ENCODE assay signal across 8 cellular contexts in the genomic region with DNA sequence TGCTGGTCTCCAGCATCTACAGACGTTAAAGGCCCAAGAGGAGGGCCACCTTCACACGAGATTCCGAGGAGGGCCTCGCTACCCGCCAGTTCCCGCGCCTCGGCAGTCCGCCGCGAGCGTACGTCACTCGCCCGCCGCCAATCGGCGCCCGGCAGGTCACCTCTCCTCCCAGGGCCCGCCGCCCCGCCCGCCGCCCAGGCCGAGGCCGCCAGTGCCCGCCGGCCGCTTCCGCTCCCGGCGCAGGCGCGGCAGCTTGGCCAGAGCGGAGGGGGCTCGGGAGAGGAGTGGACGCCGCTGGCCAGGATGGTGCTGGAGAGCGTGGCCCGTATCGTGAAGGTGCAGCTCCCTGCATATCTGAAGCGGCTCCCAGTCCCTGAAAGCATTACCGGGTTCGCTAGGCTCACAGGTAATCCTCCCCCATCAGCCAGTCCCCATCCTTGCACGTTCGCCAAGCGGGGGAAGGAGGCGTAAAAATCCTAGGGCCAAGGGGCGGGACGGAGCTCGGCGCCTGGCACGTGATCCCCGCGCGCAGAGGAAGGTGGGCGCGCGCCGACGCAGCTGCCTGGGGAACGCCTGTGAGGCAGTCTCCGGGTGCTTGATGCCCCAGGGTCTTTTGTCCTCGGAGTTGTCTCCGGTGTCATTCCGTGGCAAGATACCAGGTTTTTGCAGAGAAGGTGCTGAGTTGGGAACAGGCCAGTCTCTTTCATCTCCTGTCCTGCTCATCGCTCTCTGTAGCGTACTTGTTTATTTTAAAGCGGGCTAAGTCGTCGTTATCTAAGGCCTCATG. TPM values are rescaled to one million over a fixed set of nuclear protein-coding genes. Genes with fewer than 3 reads are reported as not detected.
DNase-seq lines count a peak whose midpoint lies in the region; TF ChIP-seq lines count a peak whose summit lies in the region.

A gene with protein sequence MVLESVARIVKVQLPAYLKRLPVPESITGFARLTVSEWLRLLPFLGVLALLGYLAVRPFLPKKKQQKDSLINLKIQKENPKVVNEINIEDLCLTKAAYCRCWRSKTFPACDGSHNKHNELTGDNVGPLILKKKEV (plus strand): TSS at position 211 of the 787 bp plus-strand sequence. CDS start 93 bp downstream, at position 304.

- peak within 1 kb of the TSS; percentile 84 for H3K4me2 ChIP-seq in neuronal stem cell (ENCODE audit: insufficient read depth, low read length, poor library complexity, severe bottlenecking)

- H3K4me1 Mint-ChIP-seq in HFFc6 (ENCODE audit: low read depth), result peaks cover 45% of the 10 kb centered on the region

- no peak within 1 kb of the TSS for H2BK12ac ChIP-seq in neuronal stem cell (ENCODE audit: low read length)

- H3K9me3 ChIP-seq in neuronal stem cell (replicated peaks in 1 of 2; ENCODE audit: control insufficient read depth in 2 of 2, insufficient read depth in 1 of 2, low read depth in 1 of 2, low read length in 2 of 2), result peaks cover 0 to 10% of the 10 kb centered on the region in 2 donors
- H3K9me3 ChIP-seq in subcutaneous abdominal adipose tissue (ENCODE audit: control insufficient read depth in 5 of 5, low read length in 5 of 5), result no peaks in the 10 kb centered on the region

- DNase-seq in GM04504 (ENCODE audit: low read depth) (peak; percentile 74), HFFc6 (peak; percentile 90), NAMALWA (ENCODE audit: low spot score) (peak; percentile 95), SK-MEL-5 (ENCODE audit: low read depth, low spot score) (peak; percentile 88), foreskin melanocyte (peak; percentile 90), neuronal stem cell (ENCODE audit: low spot score) (peak; percentile 86)
- DNase-seq in activated naive CD4-positive, alpha-beta T cell treated with Interleukin-2 at 50 U/mL for 16 hours, result peak; percentile 91

- peaks cover 12% of the 10 kb centered on the region for H3K36me3 Mint-ChIP-seq in HFFc6 (ENCODE audit: low read depth)

- peak within 1 kb of the TSS; percentile 99 for H3K18ac ChIP-seq in neuronal stem cell (ENCODE audit: low read length)

- H3K27ac ChIP-seq in neuronal stem cell (replicated peaks; ENCODE audit: low read length), result peak within 1 kb of the TSS; percentile 100
- peak within 1 kb of the TSS; percentile 93 for H3K27ac ChIP-seq in subcutaneous abdominal adipose tissue (ENCODE audit: low read depth, low read length)

- no CpG with 5 or more reads among the region's 71 CpGs for WGBS in neuronal stem cell (ENCODE audit: extremely low coverage in 2 of 2, insufficient read length in 2 of 2, insufficient replicate concordance in 1 of 2), 2 donors

- H3K4me3 ChIP-seq in neuronal stem cell (ENCODE audit: low read length in 2 of 2), result peak within 1 kb of the TSS; percentile 81 to 84
- peak within 1 kb of the TSS; percentile 81 to 98 (median 83) for H3K4me3 ChIP-seq in subcutaneous abdominal adipose tissue (ENCODE audit: low read depth in 1 of 5, low read length in 5 of 5)

- no peaks in the 10 kb centered on the region; the same call in 1 of the 2 replicates for H3K27me3 Mint-ChIP-seq in HFFc6 (ENCODE audit: insufficient read depth)

- peak within 1 kb of the TSS; percentile 98 for H3K4me3 Mint-ChIP-seq in HFFc6

- peak within 1 kb of the TSS; percentile 95 for H4K8ac ChIP-seq in neuronal stem cell (ENCODE audit: low read depth, low read length)

- H3K4ac ChIP-seq in neuronal stem cell (ENCODE audit: low read length), result no peak within 1 kb of the TSS

- H2AK5ac ChIP-seq in neuronal stem cell (ENCODE audit: low read depth, low read length), result no peak within 1 kb of the TSS

- H3K27me3 ChIP-seq in neuronal stem cell (ENCODE audit: control insufficient read depth in 3 of 3, insufficient read depth in 3 of 3, low read depth in 1 of 3, low read length in 3 of 3) (no peaks in the 10 kb centered on the region), subcutaneous abdominal adipose tissue (ENCODE audit: control insufficient read depth in 5 of 5, insufficient read depth in 4 of 5, low read length in 5 of 5) (no peaks in the 10 kb centered on the region)

- peak within 1 kb of the TSS; percentile 93 for H2BK5ac ChIP-seq in neuronal stem cell (ENCODE audit: low read length)

- peak within 1 kb of the TSS; percentile 98 for H3K27ac Mint-ChIP-seq in HFFc6

- no peaks in the 10 kb centered on the region for H3K9me3 Mint-ChIP-seq in HFFc6

- H2BK120ac ChIP-seq in neuronal stem cell (ENCODE audit: low read depth, low read length), result no peak within 1 kb of the TSS

- TF ChIP-seq CTCF in HFFc6 (IDR thresholded peaks at IDR 0.05), result no peak

- H3K36me3 ChIP-seq in neuronal stem cell (replicated peaks in 1 of 2; ENCODE audit: control insufficient read depth in 2 of 2, insufficient read depth in 2 of 2, low read length in 2 of 2) (peaks cover 2 to 28% of the 10 kb centered on the region in 2 donors), subcutaneous abdominal adipose tissue (ENCODE audit: control insufficient read depth in 5 of 5, insufficient read depth in 5 of 5, low read length in 5 of 5) (no peaks in the 10 kb centered on the region)

- peak within 1 kb of the TSS; percentile 89 for H4K91ac ChIP-seq in neuronal stem cell (ENCODE audit: low read depth, low read length, poor library complexity)

- in situ Hi-C loops in SK-MEL-5 (cut with HindIII; ENCODE audit: low pct_unique_long_range_greater_than_20kb, low sequenced_read_pairs), result no loop called here

- peak within 1 kb of the TSS; percentile 76 for H3K14ac ChIP-seq in neuronal stem cell (ENCODE audit: low read length)

- H3K9ac ChIP-seq in neuronal stem cell (ENCODE audit: low read depth, low read length, poor library complexity) (peak within 1 kb of the TSS; percentile 98), subcutaneous abdominal adipose tissue (ENCODE audit: low read length in 5 of 5) (peak within 1 kb of the TSS; percentile 85 to 97 (median 91))

- H3K4me1 ChIP-seq in neuronal stem cell (ENCODE audit: control insufficient read depth in 2 of 2, insufficient read depth in 1 of 2, low read depth in 1 of 2, low read length in 2 of 2) (peaks cover 2 to 6% of the 10 kb centered on the region in 2 donors), subcutaneous abdominal adipose tissue (ENCODE audit: control insufficient read depth in 5 of 5, insufficient read depth in 5 of 5, low read length in 5 of 5) (peaks cover 0 to 27% (median 19%) of the 10 kb centered on the region in 5 donors)

- peak within 1 kb of the TSS; percentile 95 for H3K23ac ChIP-seq in neuronal stem cell (ENCODE audit: low read depth, low read length, poor library complexity)

- no peak within 1 kb of the TSS for H2BK15ac ChIP-seq in neuronal stem cell (ENCODE audit: low read length)

- H2AFZ ChIP-seq in neuronal stem cell (ENCODE audit: low read length), result peak within 1 kb of the TSS; percentile 96

- peaks cover 1% of the 10 kb centered on the region for H3K79me1 ChIP-seq in neuronal stem cell (ENCODE audit: low read depth, low read length)

RNA-seq across cellular contexts. Expression of the gene that starts here (rescaled TPM):
- 10 to 100 TPM; 29.7 to 38.8 (median 34.4) TPM for total RNA-seq in HFFc6 (2021; fragmentation: NEBNext Ultra II Directional; extraction: Animal tissue kit (Norgen Biotek cat#: 25700))
- total RNA-seq in SK-MEL-5 (2014; rRNA removed; shearing (Covaris generic)), result 76.4 and 86.5 TPM in 2 replicates
- polyA plus RNA-seq in SK-MEL-5 (2015; cell fraction: cytosol; rRNA removed), result 39.8 and 46.1 TPM in 2 replicates
- polyA plus RNA-seq in SK-MEL-5 (2015; cell fraction: nucleus; rRNA removed), result 6.7 and 9.2 TPM in 2 replicates
- 53.4 TPM for polyA plus RNA-seq in neuronal stem cell (2013, experiment 1 of 2)
- polyA plus RNA-seq in neuronal stem cell (2013, experiment 2 of 2), result 55.2 TPM

Comparison
In these comparisons a context has a peak if more than half of its experiments do, and no peak if none do; other contexts are left out.
1. Peak in every context shown above with its lines: DNase-seq, H3K4me3 ChIP-seq and H3K27ac ChIP-seq.